In genomic region chrX:94752434-94753169, GRCh38 we compare ENCODE assay signal across 29 cellular contexts.
"Had no signal": no experiment of that assay in that cellular context is flagged by ENCODE, and none has a peak within 500 bp of the region (broad histone marks: within the 10 kb centered on the region; RNA-seq: fewer than 3 reads in every experiment).

No MANE protein-coding gene starts in this region.

- FAIRE-seq: small intestine had no signal

- H3K4me1 Mint-ChIP-seq: naive thymus-derived CD8-positive, alpha-beta T cell; nephron progenitor cell; neural crest cell; stimulated activated effector memory CD8-positive, alpha-beta T cell treated with anti-CD3 and anti-CD28 coated beads, Interleukin-12 subunit alpha, Interleukin-12 subunit beta, amount 100 ng/mL, for 72 hours; stimulated activated naive B cell treated with anti-CD40 and anti-IgM and Interleukin-4, amounts not matched to agents 10 μg/mL and 1 μg/mL and 100 μg/mL, for 72 hours had no signal

- H3K27ac Mint-ChIP-seq: naive thymus-derived CD8-positive, alpha-beta T cell; natural killer cell treated with Interleukin-12 subunit alpha and Interleukin-12 subunit beta and Interleukin-15 and Interleukin-18, amount 100 ng/mL, for 72 hours; nephron progenitor cell; progenitor cell of endocrine pancreas; stimulated activated effector memory CD8-positive, alpha-beta T cell treated with anti-CD3 and anti-CD28 coated beads, Interleukin-12 subunit alpha, Interleukin-12 subunit beta, amount 100 ng/mL, for 72 hours; stimulated activated naive B cell treated with anti-CD40 and anti-IgM and Interleukin-4, amounts not matched to agents 10 μg/mL and 1 μg/mL and 100 μg/mL, for 72 hours; stimulated activated naive CD8-positive, alpha-beta T cell treated with anti-CD3 and anti-CD28 coated beads, Interleukin-15, Interleukin-2, amounts not matched to agents 100 ng/mL and 50 ng/mL, for 24 hours had no signal

- ATAC-seq: naive thymus-derived CD8-positive, alpha-beta T cell; natural killer cell treated with Interleukin-12 subunit alpha and Interleukin-12 subunit beta and Interleukin-15 and Interleukin-18, amount 100 ng/mL, for 72 hours; psoas muscle; right cardiac atrium; right lobe of liver; stimulated activated effector memory CD8-positive, alpha-beta T cell treated with anti-CD3 and anti-CD28 coated beads, Interleukin-12 subunit alpha, Interleukin-12 subunit beta, amount 100 ng/mL, for 72 hours; stimulated activated naive B cell treated with anti-CD40 and anti-IgM and Interleukin-4, amounts not matched to agents 10 μg/mL and 1 μg/mL and 100 μg/mL, for 72 hours had no signal

- H3K9me3 Mint-ChIP-seq: natural killer cell treated with Interleukin-12 subunit alpha and Interleukin-12 subunit beta and Interleukin-15 and Interleukin-18, amount 100 ng/mL, for 72 hours; nephron progenitor cell; neural crest cell; stimulated activated naive B cell treated with anti-CD40 and anti-IgM and Interleukin-4, amounts not matched to agents 10 μg/mL and 1 μg/mL and 100 μg/mL, for 72 hours; stimulated activated naive CD8-positive, alpha-beta T cell treated with anti-CD3 and anti-CD28 coated beads, Interleukin-15, Interleukin-2, amounts not matched to agents 100 ng/mL and 50 ng/mL, for 24 hours had no signal

- H3K36me3 Mint-ChIP-seq: naive thymus-derived CD8-positive, alpha-beta T cell; natural killer cell treated with Interleukin-12 subunit alpha and Interleukin-12 subunit beta and Interleukin-15 and Interleukin-18, amount 100 ng/mL, for 72 hours; stimulated activated effector memory CD8-positive, alpha-beta T cell treated with anti-CD3 and anti-CD28 coated beads, Interleukin-12 subunit alpha, Interleukin-12 subunit beta, amount 100 ng/mL, for 72 hours; stimulated activated naive B cell treated with anti-CD40 and anti-IgM and Interleukin-4, amounts not matched to agents 10 μg/mL and 1 μg/mL and 100 μg/mL, for 72 hours had no signal

- H2AFZ ChIP-seq: parathyroid adenoma had no signal

- H3K9me3 ChIP-seq: neutrophil, ovary, psoas muscle, right lobe of liver, sigmoid colon, thoracic aorta, thyroid gland, tibial nerve, upper lobe of left lung, uterus had no signal

- H3K4me1 ChIP-seq: parathyroid adenoma, psoas muscle, right lobe of liver, sigmoid colon, stomach, thyroid gland, tibial nerve, upper lobe of left lung, uterus had no signal

- H3K36me3 ChIP-seq: neutrophil, ovary, right lobe of liver, sigmoid colon, stomach, thoracic aorta, thyroid gland, tibial nerve, upper lobe of left lung, uterus had no signal

- H3K4me3 ChIP-seq: ovary, psoas muscle, right lobe of liver, sigmoid colon, stomach, thoracic aorta, thyroid gland, tibial nerve, upper lobe of left lung, uterus had no signal

- H3K27me3 ChIP-seq: neutrophil, ovary, sigmoid colon, stomach, thyroid gland, tibial nerve, upper lobe of left lung, uterus had no signal

- H3K4me3 Mint-ChIP-seq: naive thymus-derived CD8-positive, alpha-beta T cell; natural killer cell treated with Interleukin-12 subunit alpha and Interleukin-12 subunit beta and Interleukin-15 and Interleukin-18, amount 100 ng/mL, for 72 hours; nephron progenitor cell; neural crest cell; stimulated activated effector memory CD8-positive, alpha-beta T cell treated with anti-CD3 and anti-CD28 coated beads, Interleukin-12 subunit alpha, Interleukin-12 subunit beta, amount 100 ng/mL, for 72 hours; stimulated activated naive B cell treated with anti-CD40 and anti-IgM and Interleukin-4, amounts not matched to agents 10 μg/mL and 1 μg/mL and 100 μg/mL, for 72 hours; stimulated activated naive CD8-positive, alpha-beta T cell treated with anti-CD3 and anti-CD28 coated beads, Interleukin-15, Interleukin-2, amounts not matched to agents 100 ng/mL and 50 ng/mL, for 24 hours had no signal

- H3K9ac ChIP-seq: parathyroid adenoma had no signal

- H3K27ac ChIP-seq: neutrophil, ovary, parathyroid adenoma, psoas muscle, right lobe of liver, sigmoid colon, stomach, thoracic aorta, thyroid gland, tibial nerve, upper lobe of left lung, uterus had no signal

- DNase-seq: naive thymus-derived CD8-positive, alpha-beta T cell; nephron progenitor cell; occipital lobe; ovary; psoas muscle; right cardiac atrium; right lobe of liver; sigmoid colon; small intestine; stimulated activated CD4-positive, alpha-beta T cell treated with anti-CD3 and anti-CD28 coated beads, Interleukin-15, amount 100 ng/mL, for 24 hours; stimulated activated CD4-positive, alpha-beta T cell treated with anti-CD3 and anti-CD28 coated beads, Interleukin-2, amount 100 ng/mL, for 24 hours; stimulated activated CD4-positive, alpha-beta T cell treated with anti-CD3 and anti-CD28 coated beads, Interleukin-2, amount 100 ng/mL, for 48 hours; stimulated activated CD4-positive, alpha-beta T cell treated with anti-CD3 and anti-CD28 coated beads, Interleukin-4, amount 100 ng/mL, for 24 hours; stimulated activated naive B cell treated with anti-CD40 and anti-IgM and Interleukin-4, amounts not matched to agents 10 μg/mL and 1 μg/mL and 100 μg/mL, for 72 hours; stimulated activated naive CD4-positive, alpha-beta T cell treated with Interleukin-2 at 50 U/mL for 16 hours; stomach; thyroid gland; trophoblast cell; uterus had no signal

- H3K79me2 ChIP-seq: parathyroid adenoma had no signal

- H3K27me3 Mint-ChIP-seq: progenitor cell of endocrine pancreas; stimulated activated naive B cell treated with anti-CD40 and anti-IgM and Interleukin-4, amounts not matched to agents 10 μg/mL and 1 μg/mL and 100 μg/mL, for 72 hours; stimulated activated naive CD8-positive, alpha-beta T cell treated with anti-CD3 and anti-CD28 coated beads, Interleukin-15, Interleukin-2, amounts not matched to agents 100 ng/mL and 50 ng/mL, for 24 hours had no signal
